Comparison of ENCODE assay signal across 8 cellular contexts in the genomic region with DNA sequence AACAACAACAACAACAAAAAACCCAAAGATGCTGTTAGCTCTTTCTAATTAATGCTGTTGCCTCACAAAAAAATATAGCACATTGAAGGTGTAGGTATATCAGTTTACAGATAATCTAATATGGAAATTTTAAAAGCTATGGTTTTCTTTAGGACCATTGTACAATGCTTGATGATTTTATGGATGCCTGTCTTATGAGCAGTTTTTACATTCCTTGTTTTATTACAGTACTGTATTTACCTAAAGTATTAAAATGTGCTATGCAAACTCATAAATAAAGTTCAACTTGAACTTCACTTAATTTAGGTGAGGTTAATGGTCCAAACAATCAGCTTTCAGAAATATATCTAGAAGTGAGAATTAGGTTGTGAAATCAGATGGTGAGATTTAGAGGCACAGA.
"Had no signal": no experiment of that assay in that cellular context is flagged by ENCODE, and none has a peak within 500 bp of the region (broad histone marks: within the 10 kb centered on the region; RNA-seq: fewer than 3 reads in every experiment).

No MANE protein-coding gene starts in this region.

- DNase-seq: GDM1, GF-D8 had no signal

- H3K4me3 ChIP-seq: GM12878 had no signal

- ATAC-seq: GM12878 had no signal

- FAIRE-seq: G401.6, GM12878, GM12891, GM12892, GM18507, GM19239 had no signal
